16 cellular contexts compared by ENCODE assay signal in genomic region chr4:25101836-25102235, GRCh38. TPM values are rescaled to one million over a fixed set of nuclear protein-coding genes. Genes with fewer than 3 reads are reported as not detected.
DNase-seq lines count a peak whose midpoint lies in the region; ATAC-seq, FAIRE-seq and TF ChIP-seq lines count a peak whose summit lies in the region.
"Had no signal": no experiment of that assay in that cellular context is flagged by ENCODE, and none has a peak within 500 bp of the region (broad histone marks: within the 10 kb centered on the region; RNA-seq: fewer than 3 reads in every experiment).

No MANE protein-coding gene starts in this region.

- no peak overlapping the region for H3K56ac ChIP-seq in H1 (replicated peaks; ENCODE audit: insufficient read length, low read depth, low read length)

- POLR2A ChIA-PET in H1 (lab: Charles Lee; ENCODE audit: partially characterized antibody) = no interaction called here

- H3K18ac ChIP-seq in H1 (ENCODE audit: extremely low read depth, low read length) = no peak overlapping the region

- H3K79me1 ChIP-seq in H1 (ENCODE audit: low read depth, low read length) = no peaks in the 10 kb centered on the region

- TF ChIP-seq POLR2A in H1 (IDR thresholded peaks at IDR 0.05; ENCODE audit: control extremely low read depth in 1 of 2, low read depth in 2 of 2, low read length in 2 of 2) = no peak

- H4K20me1 ChIP-seq in H1 (replicated peaks in 1 of 2; ENCODE audit: control insufficient read depth in 1 of 2, insufficient read depth in 2 of 2, low read length in 2 of 2) (no peaks in the 10 kb centered on the region), neural cell (ENCODE audit: insufficient read depth) (no peaks in the 10 kb centered on the region)
- H4K20me1 ChIP-seq: BLaER1 had no signal

- H3K4me2 ChIP-seq in H1 (ENCODE audit: insufficient read depth in 1 of 2, low read depth in 2 of 2, low read length in 2 of 2) = no peak overlapping the region
- H3K4me2 ChIP-seq in neural cell (ENCODE audit: low read length) = no peak overlapping the region
- H3K4me2 ChIP-seq: BLaER1 had no signal

- H4K8ac ChIP-seq in H1 (ENCODE audit: extremely low read depth, insufficient read depth, low read length) = no peak overlapping the region

- H2BK120ac ChIP-seq in H1 (replicated peaks; ENCODE audit: low read depth, low read length) = no peak overlapping the region

- H2AFZ ChIP-seq in H1 (ENCODE audit: low read length) (no peak overlapping the region), neural cell (ENCODE audit: low read depth, low read length) (peak overlapping the region; percentile 4)

- H3K23ac ChIP-seq in H1 (ENCODE audit: insufficient read length) = no peak overlapping the region

- no peaks in the 10 kb centered on the region for H3K9me2 ChIP-seq in neural cell (ENCODE audit: insufficient read depth, low read length)

- H3K4me3 ChIP-seq in H1 (ENCODE audit: extremely low read depth in 1 of 4, insufficient read depth in 2 of 4, low read depth in 3 of 4, low read length in 4 of 4) (no peak overlapping the region), neural cell (ENCODE audit: low read length) (no peak overlapping the region)
- H3K4me3 ChIP-seq: BLaER1, GM12878 had no signal

- H3F3A ChIP-seq in neural cell (ENCODE audit: insufficient read depth, low read length, poor library complexity, severe bottlenecking) = no peaks in the 10 kb centered on the region

- no peak overlapping the region for H2BK20ac ChIP-seq in H1 (ENCODE audit: low read length)

- DNase-seq in DMS53 (lab: John Stamatoyannopoulos, UW) (peak; percentile 49), DMS53 treated with DMSO at 0.1 percent for 48 hours (lab: John Stamatoyannopoulos, UW; ENCODE audit: unreplicated experiment) (no peak), NCI-H2196 (lab: John Stamatoyannopoulos, UW; ENCODE audit: unreplicated experiment) (peak; percentile 40), H1 (ENCODE audit: low read depth in 1 of 2, low spot score in 2 of 2) (no peak), T-helper 2 cell (no peak), kidney tubule cell (ENCODE audit: low spot score) (no peak)
- DNase-seq: AML-193; Caco-2; CD8-positive, alpha-beta memory T cell; H7 had no signal

- no peaks in the 10 kb centered on the region for H3K4me1 ChIP-seq in H1 (replicated peaks in 1 of 4; ENCODE audit: control insufficient read depth in 3 of 4, insufficient read depth in 4 of 4, low read length in 3 of 4)
- H3K4me1 ChIP-seq: Caco-2 had no signal

- no peaks in the 10 kb centered on the region; the same call in 1 of the 2 replicates for H3K23me2 ChIP-seq in H1 (ENCODE audit: low read depth, low read length)

- H3K9me3 ChIP-seq in H1 (ENCODE audit: insufficient read depth in 2 of 2, low read depth in 1 of 2, low read length in 1 of 2) (no peaks in the 10 kb centered on the region; a peak in 1 of 4 replicates), neural cell (ENCODE audit: low read length) (no peaks in the 10 kb centered on the region)
- H3K9me3 ChIP-seq: Caco-2 had no signal

- H3K14ac ChIP-seq in H1 (ENCODE audit: insufficient read length) = no peak overlapping the region

- no peak for ATAC-seq in HG02571 (IDR thresholded peaks at IDR 0.05; ENCODE audit: unreplicated experiment)
- ATAC-seq: GM12878 had no signal

- no peak for TF ChIP-seq EP300 in H1 (IDR thresholded peaks at IDR 0.05; ENCODE audit: borderline replicate concordance in 1 of 2, low read depth in 2 of 2, low read length in 2 of 2)
- no peak for TF ChIP-seq EP300 in neural cell (conservative IDR thresholded peaks at IDR 0.05; ENCODE audit: poor library complexity, severe bottlenecking)

- TF ChIP-seq CTCF in H1 (IDR thresholded peaks at IDR 0.05; ENCODE audit: control extremely low read depth in 1 of 3, insufficient read depth in 1 of 3, low read depth in 1 of 3, low read length in 3 of 3) (no peak), neural cell (IDR thresholded peaks at IDR 0.05; ENCODE audit: poor library complexity, severe bottlenecking) (no peak)

- H3K27me3 ChIP-seq in H1 (replicated peaks in 1 of 4; ENCODE audit: control insufficient read depth in 3 of 4, extremely low read depth in 1 of 4, insufficient read depth in 3 of 4, low read length in 3 of 4) = no peaks in the 10 kb centered on the region; a peak in 1 of 7 replicates
- H3K27me3 ChIP-seq in neural cell (ENCODE audit: insufficient read depth, low read depth, low read length) = no peaks in the 10 kb centered on the region
- H3K27me3 ChIP-seq: BLaER1 had no signal

- H3K79me2 ChIP-seq in H1 (ENCODE audit: control insufficient read depth in 1 of 2, insufficient read depth in 2 of 2, low read length in 2 of 2) (no peaks in the 10 kb centered on the region), neural cell (replicated peaks; ENCODE audit: insufficient read depth, low read length) (no peaks in the 10 kb centered on the region)

- H2AK5ac ChIP-seq in H1 (ENCODE audit: low read depth, low read length) = no peak overlapping the region

- no peak for FAIRE-seq in H1 (lab: Jason Lieb, UNC)
- FAIRE-seq: GM12878, GM18507 had no signal

- no peak overlapping the region for H4K5ac ChIP-seq in H1 (ENCODE audit: insufficient read length, low read depth, low read length)

- no peaks in the 10 kb centered on the region for H3K36me3 ChIP-seq in H1 (ENCODE audit: control insufficient read depth in 2 of 4, insufficient read depth in 4 of 4, low read length in 3 of 4)
- no peaks in the 10 kb centered on the region for H3K36me3 ChIP-seq in neural cell (ENCODE audit: insufficient read depth, low read length)
- H3K36me3 ChIP-seq: BLaER1 had no signal

- H4K91ac ChIP-seq in H1 (replicated peaks; ENCODE audit: insufficient read length, low read length) = no peak overlapping the region

- no peak overlapping the region for H2BK15ac ChIP-seq in H1 (ENCODE audit: low read length)

- CTCF ChIA-PET in H1 (lab: Charles Lee; ENCODE audit: partially characterized antibody) = interaction anchor here (1.9 kb wide), 1 partner anchor 43 kb away, joined by 4 read pairs; no protein-coding TSS in a partner anchor

- H3K4ac ChIP-seq in H1 (replicated peaks; ENCODE audit: insufficient read length, low read depth, low read length) = no peak overlapping the region

- no peak overlapping the region for H2BK5ac ChIP-seq in H1 (ENCODE audit: low read depth, low read length)

- 78% methylated on average over 5 of the region's 5 CpGs; no CpG with 5 or more reads in 1 of the 2 experiments for WGBS in H1 (ENCODE audit: extremely low coverage in 1 of 2, insufficient coverage in 1 of 2, insufficient read length in 1 of 2, insufficient replicate concordance in 2 of 2, low coverage in 1 of 2, low lambda C conversion rate in 2 of 2, missing lambda C conversion rate in 1 of 2), 2 experiments

- H3K27ac ChIP-seq in H1 (ENCODE audit: low read depth, low read length) (no peak overlapping the region), neural cell (ENCODE audit: low read length) (no peak overlapping the region)
- H3K27ac ChIP-seq: 22Rv1, BLaER1 had no signal

- no peak overlapping the region for H3K9ac ChIP-seq in H1 (replicated peaks in 1 of 4; ENCODE audit: extremely low read depth in 1 of 4, low read depth in 3 of 4, low read length in 3 of 4)
- no peak overlapping the region for H3K9ac ChIP-seq in neural cell (ENCODE audit: low read length)
- H3K9ac ChIP-seq: BLaER1 had no signal

- peak overlapping the region; percentile 43; the same call in 1 of the 2 replicates for H2BK12ac ChIP-seq in H1 (ENCODE audit: low read depth, low read length)

- TF ChIP-seq RAD21 in H1 (IDR thresholded peaks at IDR 0.05 in 1 of 2, conservative IDR thresholded peaks at IDR 0.05 in 1 of 2; ENCODE audit: low read depth in 2 of 2, low read length in 2 of 2) (no peak), neural cell (conservative IDR thresholded peaks at IDR 0.05) (no peak)

TF ChIP-seq in H1, 55 proteins besides CTCF, POLR2A, EP300 and RAD21 (continues in another document):
- no peak for TF ChIP-seq KDM4A (IDR thresholded peaks at IDR 0.05; ENCODE audit: low read depth, low read length, severe bottlenecking)
- TF ChIP-seq GABPA (IDR thresholded peaks at IDR 0.05; ENCODE audit: borderline replicate concordance, insufficient read depth, low read length) = no peak
- TF ChIP-seq BCL11A (IDR thresholded peaks at IDR 0.05; ENCODE audit: low read depth in 2 of 2, low read length in 2 of 2) = no peak
- TF ChIP-seq RXRA (IDR thresholded peaks at IDR 0.05; ENCODE audit: insufficient read depth, low read depth, low read length) = no peak
- TF ChIP-seq CEBPB (IDR thresholded peaks at IDR 0.05; ENCODE audit: low read depth, low read length) = no peak
- TF ChIP-seq SIX5 (IDR thresholded peaks at IDR 0.05; ENCODE audit: low read depth, low read length) = no peak
- no peak for TF ChIP-seq HDAC6 (IDR thresholded peaks at IDR 0.05; ENCODE audit: low read depth, low read length)
- TF ChIP-seq BACH1 (IDR thresholded peaks at IDR 0.05; ENCODE audit: low read length) = no peak
- TF ChIP-seq RNF2 (IDR thresholded peaks at IDR 0.05; ENCODE audit: borderline replicate concordance, low read depth, low read length, missing control alignments, poor library complexity, severe bottlenecking) = no peak

TF ChIP-seq in neural cell, 6 proteins besides CTCF, POLR2A, EP300 and RAD21 (continues in another document):
- no peak for TF ChIP-seq POLR2AphosphoS5 (IDR thresholded peaks at IDR 0.05)
- TF ChIP-seq EZH2 (IDR thresholded peaks at IDR 0.05; ENCODE audit: borderline replicate concordance, insufficient read depth, low read length, poor library complexity, severe bottlenecking) = no peak

RNA-seq across cellular contexts. Expression of gene SEPSECS, which starts 58.4 kb away (rescaled TPM):
- total RNA-seq in H1 (2021; fragmentation: NEBNext Ultra II Directional; extraction: Animal tissue kit (Norgen Biotek cat#: 25700)) = 4.1 and 4.4 TPM in 2 replicates
- polyA plus RNA-seq in H1 (2011; rRNA removed) = 1.1 and 1.9 TPM in 2 replicates
- 2.4 TPM for polyA plus RNA-seq in H1 (2011; cell fraction: cytosol; rRNA removed)
- polyA plus RNA-seq in H1 (2011; cell fraction: nucleus; rRNA removed) = 1.2 TPM
- polyA plus RNA-seq in H1 (2012, experiment 1 of 2) = 1.6 to 2.8 TPM (median 1.9 TPM) in 4 replicates
- 0.13 TPM for polyA plus RNA-seq in H1 (2012, experiment 2 of 2)
- 2.2 TPM for polyA plus RNA-seq in H1 (2013, experiment 1 of 2)
- polyA plus RNA-seq in H1 (2013, experiment 2 of 2) = 2.0 TPM
- polyA minus RNA-seq in H1 (2011; rRNA and poly(A)+ RNA removed) = 4.9 and 5.9 TPM in 2 replicates
- polyA minus RNA-seq in H1 (2011; cell fraction: cytosol; rRNA and poly(A)+ RNA removed) = 7.7 TPM
- polyA minus RNA-seq in H1 (2011; cell fraction: nucleus; rRNA and poly(A)+ RNA removed) = 9.7 TPM
- 5.6 and 6.5 TPM in 2 replicates for polyA plus RNA-seq in neural cell
- polyA minus RNA-seq in neural cell = 11.2 and 12.5 TPM in 2 replicates

Comparison
In these comparisons a context has a peak if more than half of its experiments do, and no peak if none do; other contexts are left out.
1. DNase-seq: peak in DMS53 (single experiment) and NCI-H2196 (single experiment); none in DMS53 treated with DMSO at 0.1 percent for 48 hours (single experiment), H1 (0 of 2), T-helper 2 cell (0 of 5) and kidney tubule cell (single experiment).